1 cellular context compared by ENCODE assay signal in the genomic region with DNA sequence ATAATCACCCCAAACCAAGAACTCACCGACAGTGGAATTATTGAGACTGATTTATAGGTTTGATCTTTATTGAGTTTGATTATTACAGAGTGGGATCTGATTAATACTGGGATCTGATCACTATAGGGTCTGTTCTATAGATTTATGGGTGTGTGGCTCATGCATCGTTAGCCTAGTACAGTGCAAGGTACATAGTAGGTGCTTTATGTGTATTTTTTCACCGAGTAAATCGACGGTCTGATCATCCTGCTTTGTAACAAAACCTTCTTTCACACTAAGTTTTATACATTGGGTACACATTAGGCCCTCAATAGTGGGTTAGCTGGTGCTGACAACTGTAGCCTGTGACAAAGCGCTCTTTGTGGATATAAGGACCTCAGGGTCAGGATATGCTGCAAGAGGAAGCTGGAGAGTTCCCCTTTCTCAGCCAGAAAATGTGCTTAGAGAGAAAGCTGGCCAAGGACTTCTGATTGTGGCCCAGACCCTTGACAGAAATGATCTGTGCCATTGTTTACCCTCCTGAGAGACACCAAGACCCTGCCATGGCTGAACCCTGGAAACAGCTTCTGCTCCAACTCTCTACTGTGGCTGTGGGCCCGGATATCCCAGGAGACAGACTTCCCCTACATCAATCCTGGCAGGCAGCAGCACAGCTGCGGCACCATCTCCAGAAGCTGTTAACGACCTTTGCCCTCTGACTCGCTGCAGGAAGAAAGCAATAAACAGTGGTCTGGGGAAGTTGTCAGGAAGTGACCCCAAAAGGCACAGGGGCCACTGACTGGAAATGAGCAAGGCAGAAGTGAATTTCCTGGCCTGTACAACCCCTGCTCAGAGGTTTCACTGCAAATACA.
TF ChIP-seq lines count a peak whose summit lies in the region.

No MANE protein-coding gene starts in this region.

TF ChIP-seq in HCT116, 20 proteins besides CTCF, POLR2A, EP300 and RAD21 (continued from another document):
- TF ChIP-seq, protein P1, sequence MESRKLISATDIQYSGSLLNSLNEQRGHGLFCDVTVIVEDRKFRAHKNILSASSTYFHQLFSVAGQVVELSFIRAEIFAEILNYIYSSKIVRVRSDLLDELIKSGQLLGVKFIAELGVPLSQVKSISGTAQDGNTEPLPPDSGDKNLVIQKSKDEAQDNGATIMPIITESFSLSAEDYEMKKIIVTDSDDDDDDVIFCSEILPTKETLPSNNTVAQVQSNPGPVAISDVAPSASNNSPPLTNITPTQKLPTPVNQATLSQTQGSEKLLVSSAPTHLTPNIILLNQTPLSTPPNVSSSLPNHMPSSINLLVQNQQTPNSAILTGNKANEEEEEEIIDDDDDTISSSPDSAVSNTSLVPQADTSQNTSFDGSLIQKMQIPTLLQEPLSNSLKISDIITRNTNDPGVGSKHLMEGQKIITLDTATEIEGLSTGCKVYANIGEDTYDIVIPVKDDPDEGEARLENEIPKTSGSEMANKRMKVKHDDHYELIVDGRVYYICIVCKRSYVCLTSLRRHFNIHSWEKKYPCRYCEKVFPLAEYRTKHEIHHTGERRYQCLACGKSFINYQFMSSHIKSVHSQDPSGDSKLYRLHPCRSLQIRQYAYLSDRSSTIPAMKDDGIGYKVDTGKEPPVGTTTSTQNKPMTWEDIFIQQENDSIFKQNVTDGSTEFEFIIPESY (IDR thresholded peaks at IDR 0.05; ENCODE audit: extremely low read depth, insufficient replicate concordance, low read length), result no peak
